In genomic region chr1:168864266-168864665, GRCh38 we compare ENCODE assay signal across 16 cellular contexts.
A peak's percentile ranks its signal among the peaks of the same experiment; 100 is the strongest.
DNase-seq lines count a peak whose midpoint lies in the region; ATAC-seq, FAIRE-seq and TF ChIP-seq lines count a peak whose summit lies in the region.
"Had no signal": no experiment of that assay in that cellular context is flagged by ENCODE, and none has a peak within 500 bp of the region (broad histone marks: within the 10 kb centered on the region; RNA-seq: fewer than 3 reads in every experiment).

No MANE protein-coding gene starts in this region.

- H3K9me3 ChIP-seq in A549 (no peaks in the 10 kb centered on the region), mesodermal cell (ENCODE audit: control insufficient read depth, low read length) (no peaks in the 10 kb centered on the region), sigmoid colon (no peaks in the 10 kb centered on the region)

- no peaks in the 10 kb centered on the region for H3K36me3 ChIP-seq in mesodermal cell (ENCODE audit: control insufficient read depth, insufficient read depth, low read length)
- H3K36me3 ChIP-seq in sigmoid colon = no peaks in the 10 kb centered on the region

- FAIRE-seq in A549 (lab: Jason Lieb, UNC) (no peak), frontal cortex (lab: Jason Lieb, UNC) (no peak)
- FAIRE-seq: H54, RCC 7860 had no signal

- peak overlapping the region; percentile 38 for H3K4me2 ChIP-seq in A549

- TF ChIP-seq RAD21 in A549 (conservative IDR thresholded peaks at IDR 0.05 in 1 of 2, IDR thresholded peaks at IDR 0.05 in 1 of 2) = no peak

- intact Hi-C loops in sigmoid colon (cut with DNase I) = no loop called here

- ATAC-seq in A549 (peak in 1 of 2 experiments; percentile 45; a peak in 3 of 6 replicates), HG02840 (IDR thresholded peaks at IDR 0.05; ENCODE audit: low FRiP score, unreplicated experiment) (no peak), GM21619 (IDR thresholded peaks at IDR 0.05; ENCODE audit: unreplicated experiment) (no peak)

- POLR2A ChIA-PET in A549 (lab: Yijun Ruan, JAX) = interaction anchor here (1.4 kb wide), 1 partner anchor 246 kb away, joined by 3 read pairs; no protein-coding TSS in a partner anchor

- DNase-seq in A549 (ENCODE audit: low read depth in 1 of 2, low spot score in 1 of 2) (no peak), SK-N-DZ (ENCODE audit: low spot score) (peak; percentile 38), sigmoid colon (no peak), frontal cortex (ENCODE audit: low spot score in 2 of 2) (no peak)
- no peak for DNase-seq in activated CD8-positive, alpha-beta memory T cell treated with anti-CD3 and anti-CD28 coated beads for 24 hours
- DNase-seq: AML-193; CD4-positive, alpha-beta memory T cell; Karpas-422; NCI-H1930; NCI-H2171 treated with DMSO at 0.1 percent for 48 hours; NCI-H510A had no signal

- H3K4me1 ChIP-seq in A549 (peaks cover 55% of the 10 kb centered on the region), mesodermal cell (ENCODE audit: control insufficient read depth, insufficient read depth, low read length, poor library complexity, severe bottlenecking) (no peaks in the 10 kb centered on the region), sigmoid colon (peaks cover 0 to 13% (median 5%) of the 10 kb centered on the region in 4 donors)

- H3K27me3 ChIP-seq in sigmoid colon = no peaks in the 10 kb centered on the region

- no peak for TF ChIP-seq CTCF in A549 (IDR thresholded peaks at IDR 0.05)
- TF ChIP-seq CTCF in sigmoid colon (IDR thresholded peaks at IDR 0.05) = no peak

- H3K4me3 ChIP-seq in A549 (no peak overlapping the region), mesodermal cell (ENCODE audit: extremely low read depth, insufficient read depth, low read length, poor library complexity, severe bottlenecking) (no peak overlapping the region), sigmoid colon (no peak overlapping the region)

- CTCF ChIA-PET in A549 (lab: Yijun Ruan, JAX) = no interaction called here

- H3K27ac ChIP-seq in A549 = peak overlapping the region; percentile 50 to 54; a peak in 5 of 6 replicates
- peak overlapping the region; percentile 13 for H3K27ac ChIP-seq in mesodermal cell (ENCODE audit: low read depth, low read length, severe bottlenecking)
- peak overlapping the region in 3 of 4 donors; percentile 14 to 51 (median 22) for H3K27ac ChIP-seq in sigmoid colon

- TF ChIP-seq POLR2A in A549 (IDR thresholded peaks at IDR 0.05; ENCODE audit: low read length) (no peak), sigmoid colon (IDR thresholded peaks at IDR 0.05) (no peak)

- TF ChIP-seq EP300 in A549 (IDR thresholded peaks at IDR 0.05) = no peak
- TF ChIP-seq EP300 in sigmoid colon (IDR thresholded peaks at IDR 0.05) = no peak

TF ChIP-seq in A549, 52 proteins besides CTCF, POLR2A, EP300 and RAD21:
- no peak for TF ChIP-seq EHMT2 (IDR thresholded peaks at IDR 0.05; ENCODE audit: low read depth)
- no peak for TF ChIP-seq EHF (CRISPR knock-in tag; IDR thresholded peaks at IDR 0.05)
- no peak for TF ChIP-seq POLR2AphosphoS2 (conservative IDR thresholded peaks at IDR 0.05; ENCODE audit: low read length)
- no peak for TF ChIP-seq KDM1A (IDR thresholded peaks at IDR 0.05; ENCODE audit: low read depth)
- TF ChIP-seq CHD4 (IDR thresholded peaks at IDR 0.05; ENCODE audit: borderline replicate concordance) = no peak
- no peak for TF ChIP-seq RARB (CRISPR knock-in tag; IDR thresholded peaks at IDR 0.05)
- TF ChIP-seq HEYL (CRISPR knock-in tag; IDR thresholded peaks at IDR 0.05) = no peak
- no peak for TF ChIP-seq ZFP36 (IDR thresholded peaks at IDR 0.05; ENCODE audit: borderline replicate concordance, partially characterized antibody)
TF ChIP-seq in A549: peak in this region for 0.
